26 cellular contexts compared by ENCODE assay signal in genomic region chr4:182432819-182433218, GRCh38.
"Had no signal": no experiment of that assay in that cellular context is flagged by ENCODE, and none has a peak within 500 bp of the region (broad histone marks: within the 10 kb centered on the region; RNA-seq: fewer than 3 reads in every experiment).

No MANE protein-coding gene starts in this region.

- H3K4me3 ChIP-seq: stomach, suprapubic skin, testis, thoracic aorta, thyroid gland, tibial artery, tibial nerve, transverse colon, upper lobe of left lung, upper lobe of right lung, uterus, vagina had no signal

- H3K27me3 ChIP-seq: suprapubic skin, testis, thyroid gland, tibial nerve, transverse colon, upper lobe of left lung, upper lobe of right lung, uterus, vagina had no signal

- H3K27ac ChIP-seq: stomach, suprapubic skin, testis, thoracic aorta, thyroid gland, tibial artery, tibial nerve, transverse colon, upper lobe of left lung, upper lobe of right lung, uterus, vagina had no signal

- DNase-seq: stimulated activated CD4-positive, alpha-beta T cell treated with anti-CD3 and anti-CD28 coated beads, Interleukin-2, amount 100 ng/mL, for 48 hours; stimulated activated CD4-positive, alpha-beta T cell treated with anti-CD3 and anti-CD28 coated beads, Interleukin-4, amount 100 ng/mL, for 1 hour; stimulated activated CD4-positive, alpha-beta T cell treated with anti-CD3 and anti-CD28 coated beads, Interleukin-4, amount 100 ng/mL, for 24 hours; stimulated activated CD4-positive, alpha-beta T cell treated with anti-CD3 and anti-CD28 coated beads, Interleukin-4, amount 100 ng/mL, for 4 hours; stimulated activated CD8-positive, alpha-beta memory T cell treated with anti-CD3 and anti-CD28 coated beads, Interleukin-4, amount 100 ng/mL, for 48 hours; stimulated activated naive B cell treated with anti-CD40 and anti-IgM and Interleukin-4, amounts not matched to agents 10 μg/mL and 1 μg/mL and 100 μg/mL, for 72 hours; stimulated activated naive CD4-positive, alpha-beta T cell; stimulated activated naive CD4-positive, alpha-beta T cell treated with Interleukin-2 at 50 U/mL for 16 hours; stimulated activated naive CD8-positive, alpha-beta T cell treated with anti-CD3 and anti-CD28 coated beads, Interleukin-15, amount 100 ng/mL, for 72 hours; stimulated activated naive CD8-positive, alpha-beta T cell treated with anti-CD3 and anti-CD28 coated beads, Interleukin-15, Interleukin-2, amounts not matched to agents 100 U/mL and 50 U/mL, for 24 hours; stomach; substantia nigra; testis; thyroid gland; tibial artery; transverse colon; trophoblast cell; upper lobe of left lung; upper lobe of right lung; uterus had no signal

- H3K36me3 ChIP-seq: stomach, suprapubic skin, thoracic aorta, thyroid gland, tibial artery, tibial nerve, transverse colon, upper lobe of left lung, upper lobe of right lung, uterus, vagina had no signal

- ATAC-seq: stimulated activated effector memory CD8-positive, alpha-beta T cell treated with anti-CD3 and anti-CD28 coated beads, Interleukin-12 subunit alpha, Interleukin-12 subunit beta, amount 100 ng/mL, for 72 hours; stimulated activated memory B cell treated with anti-CD40 and anti-IgM and Interleukin-4, amounts not matched to agents 10 μg/mL and 1 μg/mL and 100 μg/mL, for 72 hours; stimulated activated naive B cell treated with anti-CD40 and anti-IgM and Interleukin-4, amounts not matched to agents 10 μg/mL and 1 μg/mL and 100 μg/mL, for 72 hours; stimulated activated naive CD8-positive, alpha-beta T cell treated with anti-CD3 and anti-CD28 coated beads, Interleukin-15, amount 100 ng/mL, for 72 hours; stimulated activated naive CD8-positive, alpha-beta T cell treated with anti-CD3 and anti-CD28 coated beads, Interleukin-15, Interleukin-2, amounts not matched to agents 100 U/mL and 50 U/mL, for 24 hours; upper lobe of right lung had no signal

- H3K9me3 ChIP-seq: stomach, suprapubic skin, testis, thoracic aorta, thyroid gland, tibial artery, tibial nerve, transverse colon, upper lobe of left lung, upper lobe of right lung, uterus, vagina had no signal

- H3K4me1 ChIP-seq: stomach, suprapubic skin, testis, thyroid gland, tibial artery, tibial nerve, transverse colon, upper lobe of left lung, upper lobe of right lung, uterus, vagina had no signal
